Comparison of ENCODE assay signal across 1 cellular context in genomic region chr5:149748471-149749094, GRCh38.
TF ChIP-seq lines count a peak whose summit lies in the region.

No MANE protein-coding gene starts in this region.

TF ChIP-seq in K562, 482 proteins besides CTCF, POLR2A, EP300 and RAD21:
- TF ChIP-seq PHF8 (IDR thresholded peaks at IDR 0.05; ENCODE audit: borderline replicate concordance, low read length) (no peak), PRDM10 (IDR thresholded peaks at IDR 0.05; ENCODE audit: partially characterized antibody) (peak; percentile 56)
